Comparison of ENCODE assay signal across 12 cellular contexts in genomic region chr19:33879818-33880575, GRCh38.
DNase-seq lines count a peak whose midpoint lies in the region; ATAC-seq and TF ChIP-seq lines count a peak whose summit lies in the region.
"Had no signal": no experiment of that assay in that cellular context is flagged by ENCODE, and none has a peak within 500 bp of the region (broad histone marks: within the 10 kb centered on the region; RNA-seq: fewer than 3 reads in every experiment).

No MANE protein-coding gene starts in this region.

- 35 to 44% methylated on average over 12 to 15 of the region's 15 CpGs for WGBS in body of pancreas, 2 donors

- H3K4me3 Mint-ChIP-seq in activated CD4-positive, alpha-beta T cell treated with anti-CD3 and anti-CD28 coated beads, Interleukin-2, amount 10 ng/mL, durations not matched to agents 7 days and 5 days = no peak overlapping the region
- no peak overlapping the region for H3K4me3 Mint-ChIP-seq in natural killer cell
- H3K4me3 Mint-ChIP-seq: dendritic cell treated with granulocyte-macrophage colony-stimulating factor and Interleukin-4, amounts not matched to agents 40 ng/mL and 50 ng/mL, for 4 days; H9 had no signal

- TF ChIP-seq CTCF in body of pancreas (IDR thresholded peaks at IDR 0.05) (no peak), parathyroid adenoma (IDR thresholded peaks at IDR 0.05) (no peak), natural killer cell (IDR thresholded peaks at IDR 0.05) (no peak)

- TF ChIP-seq POLR2A in body of pancreas (IDR thresholded peaks at IDR 0.05) = no peak

- H3K4me1 Mint-ChIP-seq in activated CD4-positive, alpha-beta T cell treated with anti-CD3 and anti-CD28 coated beads, Interleukin-2, amount 10 ng/mL, durations not matched to agents 7 days and 5 days = peaks cover 4% of the 10 kb centered on the region
- peaks cover 0 to 6% of the 10 kb centered on the region in 2 donors for H3K4me1 Mint-ChIP-seq in natural killer cell

- H2AFZ ChIP-seq in parathyroid adenoma = peak overlapping the region; percentile 40

- peak; percentile 47 for DNase-seq in ELF-1 (ENCODE audit: low read depth, low spot score)
- DNase-seq in body of pancreas = peak; percentile 56 to 72 (median 62)
- DNase-seq in activated CD4-positive, alpha-beta T cell treated with anti-CD3 and anti-CD28 coated beads, Interleukin-2, amount 10 ng/mL, durations not matched to agents 7 days and 5 days = no peak
- no peak for DNase-seq in NCI-H510A (lab: John Stamatoyannopoulos, UW)
- DNase-seq in natural killer cell = no peak
- DNase-seq: activated CD8-positive, alpha-beta memory T cell treated with anti-CD3 and anti-CD28 coated beads, Interleukin-2, amount 50 U/mL, for 48 hours; H9; NCI-H524 had no signal

- H3K36me3 Mint-ChIP-seq in activated CD4-positive, alpha-beta T cell treated with anti-CD3 and anti-CD28 coated beads, Interleukin-2, amount 10 ng/mL, durations not matched to agents 7 days and 5 days (ENCODE audit: low read depth) = no peaks in the 10 kb centered on the region
- H3K36me3 Mint-ChIP-seq in natural killer cell = no peaks in the 10 kb centered on the region

- POLR2A ChIA-PET in activated CD4-positive, alpha-beta T cell treated with anti-CD3 and anti-CD28 coated beads, Interleukin-2, amount 10 ng/mL, durations not matched to agents 7 days and 5 days (lab: Charles Lee) = no interaction called here

- peak overlapping the region; percentile 45 to 71 (median 68) for H3K27ac ChIP-seq in body of pancreas
- no peak overlapping the region for H3K27ac ChIP-seq in iPS-20b (ENCODE audit: low read length)
- peak overlapping the region; percentile 17 for H3K27ac ChIP-seq in parathyroid adenoma

- H3K27me3 Mint-ChIP-seq in activated CD4-positive, alpha-beta T cell treated with anti-CD3 and anti-CD28 coated beads, Interleukin-2, amount 10 ng/mL, durations not matched to agents 7 days and 5 days = peaks cover 3% of the 10 kb centered on the region
- H3K27me3 Mint-ChIP-seq in natural killer cell (ENCODE audit: low read depth in 2 of 2) = peaks cover 6 to 20% of the 10 kb centered on the region in 2 donors

- H3K27ac Mint-ChIP-seq in activated CD4-positive, alpha-beta T cell treated with anti-CD3 and anti-CD28 coated beads, Interleukin-2, amount 10 ng/mL, durations not matched to agents 7 days and 5 days = no peak overlapping the region
- no peak overlapping the region for H3K27ac Mint-ChIP-seq in natural killer cell
- H3K27ac Mint-ChIP-seq: dendritic cell treated with granulocyte-macrophage colony-stimulating factor and Interleukin-4, amounts not matched to agents 40 ng/mL and 50 ng/mL, for 4 days; H9 had no signal

- peaks cover 49% of the 10 kb centered on the region for H3K4me1 ChIP-seq in body of pancreas
- H3K4me1 ChIP-seq in iPS-20b (ENCODE audit: insufficient read depth, low read length) = peaks cover 11% of the 10 kb centered on the region
- H3K4me1 ChIP-seq in parathyroid adenoma = peaks cover 3% of the 10 kb centered on the region

- ATAC-seq in body of pancreas = peak; percentile 39
- no peak for ATAC-seq in GM19324 (IDR thresholded peaks at IDR 0.05; ENCODE audit: low FRiP score, unreplicated experiment)
- ATAC-seq in natural killer cell = no peak

- H3K9me3 ChIP-seq in body of pancreas (no peaks in the 10 kb centered on the region), iPS-20b (ENCODE audit: insufficient read depth, low read depth, low read length) (no peaks in the 10 kb centered on the region), parathyroid adenoma (ENCODE audit: control insufficient read depth, low read length) (no peaks in the 10 kb centered on the region)

- no peaks in the 10 kb centered on the region for H3K79me2 ChIP-seq in parathyroid adenoma

- CTCF ChIA-PET in activated CD4-positive, alpha-beta T cell treated with anti-CD3 and anti-CD28 coated beads, Interleukin-2, amount 10 ng/mL, durations not matched to agents 7 days and 5 days (lab: Charles Lee) = no interaction called here

- H3K36me3 ChIP-seq in body of pancreas (replicated peaks in 1 of 2; ENCODE audit: insufficient read depth in 1 of 2, low read depth in 2 of 2) = no peaks in the 10 kb centered on the region
- no peaks in the 10 kb centered on the region for H3K36me3 ChIP-seq in iPS-20b (ENCODE audit: insufficient read depth, low read depth, low read length)
- H3K36me3 ChIP-seq in parathyroid adenoma (ENCODE audit: control insufficient read depth, insufficient read depth, low read length) = no peaks in the 10 kb centered on the region

- H3K9ac ChIP-seq in iPS-20b (ENCODE audit: low read depth, low read length) = peak overlapping the region; percentile 20; the same call in 1 of the 2 replicates
- no peak overlapping the region for H3K9ac ChIP-seq in parathyroid adenoma

- intact Hi-C loops in body of pancreas (cut with DNase I) = no loop called here
- intact Hi-C loops in natural killer cell (cut with micrococcal nuclease) = no loop called here

- no peak overlapping the region for H3K4me2 ChIP-seq in parathyroid adenoma (ENCODE audit: low read length)

- H3K4me3 ChIP-seq in body of pancreas (no peak overlapping the region), iPS-20b (ENCODE audit: low read length) (no peak overlapping the region), parathyroid adenoma (ENCODE audit: low read depth, low read length) (no peak overlapping the region)

- H3K27me3 ChIP-seq in body of pancreas = no peaks in the 10 kb centered on the region
- H3K27me3 ChIP-seq in iPS-20b (ENCODE audit: insufficient read depth, low read length) = no peaks in the 10 kb centered on the region
- H3K27me3 ChIP-seq in parathyroid adenoma (ENCODE audit: control insufficient read depth, insufficient read depth, low read length) = no peaks in the 10 kb centered on the region

- H3K9me3 Mint-ChIP-seq in activated CD4-positive, alpha-beta T cell treated with anti-CD3 and anti-CD28 coated beads, Interleukin-2, amount 10 ng/mL, durations not matched to agents 7 days and 5 days = no peaks in the 10 kb centered on the region
- H3K9me3 Mint-ChIP-seq in natural killer cell = no peaks in the 10 kb centered on the region
- H3K9me3 Mint-ChIP-seq: dendritic cell treated with granulocyte-macrophage colony-stimulating factor and Interleukin-4, amounts not matched to agents 40 ng/mL and 50 ng/mL, for 4 days; H9 had no signal

Comparison
In these comparisons a context has a peak if more than half of its experiments do, and no peak if none do; other contexts are left out.
1. DNase-seq: peak in ELF-1 (single experiment) and body of pancreas (4 of 4); none in activated CD4-positive, alpha-beta T cell treated with anti-CD3 and anti-CD28 coated beads, Interleukin-2, amount 10 ng/mL, durations not matched to agents 7 days and 5 days (single experiment), NCI-H510A (single experiment) and natural killer cell (single experiment).